8 cellular contexts compared by ENCODE assay signal in the genomic region with DNA sequence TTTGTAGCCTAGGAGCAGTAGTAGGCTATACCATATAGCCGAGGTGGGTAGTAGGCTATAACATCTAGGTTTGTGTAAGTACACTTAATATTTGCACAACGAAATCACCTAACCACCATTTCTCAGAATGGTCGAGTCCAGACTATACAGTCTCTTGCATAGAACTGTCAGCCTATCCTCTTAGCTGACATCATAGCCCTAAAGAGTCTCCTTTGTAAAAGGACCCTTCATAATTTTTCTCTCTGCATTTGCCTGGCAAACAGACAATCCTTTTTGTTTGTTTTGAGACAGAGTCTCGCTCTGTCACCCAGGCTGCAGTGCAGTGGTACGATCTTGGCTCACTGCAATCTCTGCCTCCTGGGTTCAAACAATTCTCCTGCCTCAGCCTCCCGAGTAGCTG. TPM values are rescaled to one million over a fixed set of nuclear protein-coding genes. Genes with fewer than 3 reads are reported as not detected.
DNase-seq lines count a peak whose midpoint lies in the region; ATAC-seq and TF ChIP-seq lines count a peak whose summit lies in the region.
"Not testable (repeated sequence)": the region's sequence is repeated elsewhere in the genome, so short reads cannot be mapped to it uniquely, and the experiment has no call there.

No MANE protein-coding gene starts in this region.

- peaks cover 65% of the 10 kb centered on the region for H3K4me1 ChIP-seq in body of pancreas
- peaks cover 54% of the 10 kb centered on the region for H3K4me1 ChIP-seq in left ventricle myocardium inferior
- H3K4me1 ChIP-seq in gastrocnemius medialis, result peaks cover 57 to 58% of the 10 kb centered on the region in 2 donors
- H3K4me1 ChIP-seq in transverse colon, result peaks cover 0 to 49% (median 7%) of the 10 kb centered on the region in 4 donors

- peaks cover 54% of the 10 kb centered on the region for H3K4me1 Mint-ChIP-seq in CD14-positive monocyte

- not testable (repeated sequence) for H3K36me3 ChIP-seq in body of pancreas (replicated peaks in 1 of 2; ENCODE audit: insufficient read depth in 1 of 2, low read depth in 2 of 2); transverse colon
- H3K36me3 ChIP-seq in left ventricle myocardium inferior, result peaks cover 24% of the 10 kb centered on the region
- H3K36me3 ChIP-seq in gastrocnemius medialis, result peaks cover 0 to 17% of the 10 kb centered on the region in 2 donors

- WGBS in body of pancreas, 2 donors, result 58 to 65% methylated on average over 6 of the region's 6 CpGs
- 74 to 79% methylated on average over 5 to 6 of the region's 6 CpGs for WGBS in transverse colon (ENCODE audit: low coverage in 1 of 2), 2 donors

- CTCF ChIA-PET in RWPE1 (lab: Yijun Ruan, JAX), result not testable (repeated sequence)

- H3K4me3 Mint-ChIP-seq in CD14-positive monocyte, result not testable (repeated sequence)

- in situ Hi-C loops in gastrocnemius medialis (cut with MboI; ENCODE audit: low sequenced_read_pairs in 4 of 4), result loop anchor here in 2 of 4 donors (10.0 kb wide), 2 partner anchors 84 to 104 kb away; no protein-coding TSS in a partner anchor
- in situ Hi-C loops in transverse colon (cut with MboI; ENCODE audit: low pct_ligation_motif_present in 1 of 4, low pct_unique_long_range_greater_than_20kb in 1 of 4, low sequenced_read_pairs in 3 of 4), result not testable (repeated sequence)

- POLR2A ChIA-PET in RWPE1 (lab: Yijun Ruan, JAX; ENCODE audit: low non-redundant PET), result interaction anchor here (0.6 kb wide), 1 partner anchor 79 kb away, joined by 3 read pairs; no protein-coding TSS in a partner anchor

- peaks cover 50 to 59% of the 10 kb centered on the region in 2 donors for H3K36me3 Mint-ChIP-seq in CD14-positive monocyte

- not testable (repeated sequence) for H3K4me3 ChIP-seq in body of pancreas, left ventricle myocardium inferior, gastrocnemius medialis, transverse colon

- H3K9me3 Mint-ChIP-seq in CD14-positive monocyte, result not testable (repeated sequence)

- not testable (repeated sequence) for H3K27me3 Mint-ChIP-seq in CD14-positive monocyte (ENCODE audit: low read depth in 3 of 3)

- not testable (repeated sequence) for H3K9me3 ChIP-seq in body of pancreas; left ventricle myocardium inferior (replicated peaks); gastrocnemius medialis; transverse colon

- peak overlapping the region in 6 of 7 donors; percentile 46 to 82 (median 64) for H3K27ac Mint-ChIP-seq in CD14-positive monocyte

- not testable (repeated sequence) for TF ChIP-seq CTCF in CD14-positive monocyte (IDR thresholded peaks at IDR 0.05); RWPE1 (conservative IDR thresholded peaks at IDR 0.05; ENCODE audit: low read depth); body of pancreas (IDR thresholded peaks at IDR 0.05); left ventricle myocardium inferior (IDR thresholded peaks at IDR 0.05; ENCODE audit: borderline replicate concordance); gastrocnemius medialis (IDR thresholded peaks at IDR 0.05 in 4 of 5, conservative IDR thresholded peaks at IDR 0.05 in 1 of 5); transverse colon (IDR thresholded peaks at IDR 0.05)

- not testable (repeated sequence) for H3K27me3 ChIP-seq in body of pancreas; left ventricle myocardium inferior (ENCODE audit: low read depth); gastrocnemius medialis; transverse colon

- not testable (repeated sequence) for ATAC-seq in body of pancreas
- ATAC-seq in gastrocnemius medialis, result peak; percentile 2 to 10

- intact Hi-C loops in CD14-positive monocyte (cut with micrococcal nuclease); body of pancreas (cut with DNase I); left ventricle myocardium inferior (cut with micrococcal nuclease); transverse colon (cut with DNase I; ENCODE audit: low total_unique reads): not testable (repeated sequence)
- intact Hi-C loops in gastrocnemius medialis (cut with DNase I; ENCODE audit: low total_unique reads), result loop anchor here (1.0 to 2.0 kb wide), 3 partner anchors 26 to 108 kb away; partner anchors contain the start of gene TMED10

- not testable (repeated sequence) for TF ChIP-seq EP300 in transverse colon (IDR thresholded peaks at IDR 0.05; ENCODE audit: low read depth)

- TF ChIP-seq POLR2A in body of pancreas (IDR thresholded peaks at IDR 0.05); gastrocnemius medialis (IDR thresholded peaks at IDR 0.05); transverse colon (IDR thresholded peaks at IDR 0.05): not testable (repeated sequence)

- DNase-seq in CD14-positive monocyte (ENCODE audit: low spot score); RWPE1 (ENCODE audit: low spot score); body of pancreas; epithelial cell of prostate (ENCODE audit: low read depth, low spot score); left ventricle myocardium inferior; gastrocnemius medialis; transverse colon: not testable (repeated sequence)
- peak; percentile 52 for DNase-seq in midbrain (lab: John Stamatoyannopoulos, UW)

- H3K27ac ChIP-seq in RWPE1 (peak overlapping the region; percentile 19; the same call in 1 of the 2 replicates), body of pancreas (peak overlapping the region in 3 of 4 donors; percentile 21 to 94 (median 30)), epithelial cell of prostate (peak overlapping the region; percentile 17), left ventricle myocardium inferior (replicated peaks) (peak overlapping the region; percentile 10), gastrocnemius medialis (peak overlapping the region; percentile 89 to 95 (median 92)), transverse colon (peak overlapping the region; percentile 8 to 88 (median 70))

RNA-seq across cellular contexts. Expression of gene NEK9, which starts 23.8 kb away (rescaled TPM):
- polyA plus RNA-seq in CD14-positive monocyte, result 10 to 100 TPM in 1 of 2 donors, 1 to 10 TPM in 1; 8.9 to 10.1 TPM
- total RNA-seq in body of pancreas, result 10 to 100 TPM; 26.4 to 38.4 TPM
- total RNA-seq in left ventricle myocardium inferior, result 123 TPM
- total RNA-seq in gastrocnemius medialis, result 10 to 100 TPM; 36.3 to 93.2 (median 42.6) TPM
- 100 to 1,000 TPM in 1 of 4 donors, 10 to 100 TPM in 3; 24.4 to 121 (median 53.4) TPM for total RNA-seq in transverse colon

RNA-seq across cellular contexts. Expression of gene TMED10, which starts 25.8 kb away (rescaled TPM):
- 100 to 1,000 TPM; 233 to 243 TPM for polyA plus RNA-seq in CD14-positive monocyte
- total RNA-seq in body of pancreas (100 to 1,000 TPM; 150 to 243 TPM), left ventricle myocardium inferior (278 TPM), gastrocnemius medialis (100 to 1,000 TPM; 161 to 362 (median 255) TPM), transverse colon (100 to 1,000 TPM in 3 of 4 donors, 10 to 100 TPM in 1; 70.3 to 255 (median 244) TPM)

Comparison
In these comparisons a context has a peak if more than half of its experiments do, and no peak if none do; other contexts are left out.
1. H3K27ac ChIP-seq: peak in every context shown above with its lines; median percentile 92 in gastrocnemius medialis; 70 in transverse colon; 30 in body of pancreas; 19 in RWPE1; 17 in epithelial cell of prostate; 10 in left ventricle myocardium inferior.